ENCODE assay signal across 20 cellular contexts in genomic region chr14:85281921-85282320, GRCh38.
"Had no signal": no experiment of that assay in that cellular context is flagged by ENCODE, and none has a peak within 500 bp of the region (broad histone marks: within the 10 kb centered on the region; RNA-seq: fewer than 3 reads in every experiment).

No MANE protein-coding gene starts in this region.

- H3K4me1 ChIP-seq: body of pancreas, lower lobe of right lung, thyroid gland had no signal

- H3K27ac ChIP-seq: body of pancreas, epithelial cell of prostate, lower lobe of right lung, thyroid gland had no signal

- DNase-seq: activated CD4-positive, alpha-beta T cell treated with anti-CD3 and anti-CD28 coated beads for 1 hour; activated CD4-positive, alpha-beta T cell treated with anti-CD3 and anti-CD28 coated beads, Interleukin-2, amount 50 U/mL, for 48 hours; activated gamma-delta T cell treated with Interleukin-2 at 50 U/mL for 16 hours; activated T-cell treated with anti-CD3 and anti-CD28 coated beads for 4 hours; body of pancreas; effector memory CD8-positive, alpha-beta T cell; foreskin melanocyte; glutamatergic neuron; hippocampal formation; islet precursor cell; lower lobe of right lung; retina; stimulated activated CD4-positive, alpha-beta T cell treated with anti-CD3 and anti-CD28 coated beads, Interleukin-12 subunit alpha, Interleukin-12 subunit beta, amount 100 ng/mL, for 4 hours; stimulated activated CD4-positive, alpha-beta T cell treated with anti-CD3 and anti-CD28 coated beads, Interleukin-1b, Interleukin-23, amount 100 ng/mL, for 48 hours; stimulated activated naive CD4-positive, alpha-beta T cell treated with Interleukin-2 at 50 U/mL for 16 hours; T-helper 1 cell; T-helper 9 cell; thyroid gland had no signal

- H3K36me3 ChIP-seq: lower lobe of right lung, thyroid gland had no signal

- ATAC-seq: body of pancreas; effector memory CD8-positive, alpha-beta T cell; lower lobe of right lung; natural killer cell treated with Interleukin-12 subunit alpha and Interleukin-12 subunit beta and Interleukin-15 and Interleukin-18, amount 100 ng/mL, for 72 hours had no signal

- H3K9me3 ChIP-seq: lower lobe of right lung, thyroid gland had no signal

- H3K4me3 ChIP-seq: body of pancreas, lower lobe of right lung, thyroid gland had no signal

- H3K27me3 ChIP-seq: body of pancreas, thyroid gland had no signal
